Comparison of ENCODE assay signal across 25 cellular contexts in the genomic region with DNA sequence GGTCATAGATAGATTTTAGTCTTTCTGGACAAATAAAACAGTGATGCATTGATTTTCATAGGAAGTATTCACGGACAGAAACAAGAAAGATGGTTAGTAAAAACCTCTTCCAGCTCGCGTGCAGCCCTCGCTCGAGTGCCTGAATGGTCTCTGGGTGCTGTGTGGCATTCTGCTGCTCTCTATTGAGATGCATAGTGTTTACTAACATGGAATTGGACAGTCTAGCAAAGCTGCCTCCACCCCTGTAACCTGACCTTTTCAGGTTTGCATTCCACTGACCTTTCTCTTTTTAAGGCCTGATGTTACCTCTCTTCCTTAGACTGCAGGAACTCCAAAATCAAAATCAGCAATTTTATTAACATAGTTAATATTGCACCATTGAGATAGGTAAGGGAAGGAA.
"Had no signal": no experiment of that assay in that cellular context is flagged by ENCODE, and none has a peak within 500 bp of the region (broad histone marks: within the 10 kb centered on the region; RNA-seq: fewer than 3 reads in every experiment).

No MANE protein-coding gene starts in this region.

- H3K4me1 ChIP-seq: ascending aorta, breast epithelium, colonic mucosa, esophagus squamous epithelium, gastroesophageal sphincter had no signal

- H3K27me3 ChIP-seq: ascending aorta, breast epithelium, cardiac muscle cell, colonic mucosa, esophagus squamous epithelium, gastroesophageal sphincter had no signal

- H3K4me3 ChIP-seq: ascending aorta, breast epithelium, cardiac muscle cell, colonic mucosa, esophagus squamous epithelium, gastroesophageal sphincter had no signal

- DNase-seq: activated B cell treated with CpG ODN at 0.5 μM for 24 hours; activated CD4-positive, alpha-beta T cell treated with anti-CD3 and anti-CD28 coated beads for 48 hours; activated CD4-positive, alpha-beta T cell treated with anti-CD3 and anti-CD28 coated beads, Interleukin-2, amount 50 U/mL, for 1 hour; activated CD4-positive, alpha-beta T cell treated with anti-CD3 and anti-CD28 coated beads, Interleukin-2, amount 50 U/mL, for 48 hours; activated CD8-positive, alpha-beta memory T cell treated with anti-CD3 and anti-CD28 coated beads for 24 hours; activated CD8-positive, alpha-beta T cell treated with anti-CD3 and anti-CD28 coated beads for 36 hours; activated gamma-delta T cell; activated naive CD4-positive, alpha-beta T cell; activated naive CD4-positive, alpha-beta T cell treated with anti-CD3 and anti-CD28 coated beads, Interleukin-2, amount 10 ng/mL, durations not matched to agents 7 days and 5 days; activated naive CD8-positive, alpha-beta T cell treated with anti-CD3 and anti-CD28 coated beads, Interleukin-2, amount 10 ng/mL, durations not matched to agents 7 days and 5 days; activated T-cell treated with anti-CD3 and anti-CD28 coated beads, Interleukin-2, amount 50 U/mL, for 4 hours; central memory CD4-positive, alpha-beta T cell; cerebellar nuclear complex; colonic mucosa; effector CD8-positive, alpha-beta T cell; esophagus squamous epithelium; foreskin melanocyte; T-helper 2 cell had no signal

- H3K9me3 ChIP-seq: ascending aorta, breast epithelium, colonic mucosa, esophagus squamous epithelium, gastroesophageal sphincter had no signal

- H3K36me3 ChIP-seq: ascending aorta, breast epithelium, cardiac muscle cell, colonic mucosa, esophagus squamous epithelium, gastroesophageal sphincter had no signal

- FAIRE-seq: endometrium, endothelial cell of umbilical vein had no signal

- H3K27ac ChIP-seq: ascending aorta, breast epithelium, cardiac muscle cell, colonic mucosa, epithelial cell of prostate, esophagus squamous epithelium, gastroesophageal sphincter had no signal
